Comparison of ENCODE assay signal across 22 cellular contexts in the genomic region with DNA sequence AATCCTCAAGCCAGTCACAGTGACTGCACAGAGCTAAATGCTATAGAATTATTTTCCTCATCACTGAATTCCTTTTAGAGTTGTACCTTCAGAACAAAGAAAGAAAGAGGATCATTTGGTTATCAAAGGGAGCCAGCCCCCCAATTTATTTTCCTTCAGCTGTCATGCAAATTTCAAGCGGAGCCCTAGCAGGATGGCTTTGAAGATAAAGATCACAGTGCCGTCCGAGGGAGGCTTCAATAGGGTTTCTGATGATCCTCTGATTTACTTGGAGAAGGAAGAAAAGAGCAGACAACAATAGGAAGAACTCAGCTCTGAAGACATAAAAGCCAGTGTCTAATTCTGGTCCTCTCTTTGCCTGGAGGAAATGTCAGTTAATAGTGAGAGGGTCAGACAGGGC.
DNase-seq lines count a peak whose midpoint lies in the region; FAIRE-seq and TF ChIP-seq lines count a peak whose summit lies in the region.
"Had no signal": no experiment of that assay in that cellular context is flagged by ENCODE, and none has a peak within 500 bp of the region (broad histone marks: within the 10 kb centered on the region; RNA-seq: fewer than 3 reads in every experiment).

No MANE protein-coding gene starts in this region.

- no TSS peak for BruUV-seq in OCI-LY7 (replicated peaks; lab: Mats Ljungman, UMichigan)

- no peak overlapping the region for H4K5ac ChIP-seq in H1 (ENCODE audit: insufficient read length, low read depth, low read length)

- peak overlapping the region; percentile 12 to 15; a peak in 2 of 4 replicates for H3K4me2 ChIP-seq in H1 (ENCODE audit: insufficient read depth in 1 of 2, low read depth in 2 of 2, low read length in 2 of 2)
- no peak overlapping the region for H3K4me2 ChIP-seq in OCI-LY7 (ENCODE audit: low read length)
- no peak overlapping the region for H3K4me2 ChIP-seq in osteoblast (ENCODE audit: insufficient read depth, low read length)
- H3K4me2 ChIP-seq: SK-N-SH had no signal

- no peak overlapping the region for H3K4ac ChIP-seq in H1 (replicated peaks; ENCODE audit: insufficient read length, low read depth, low read length)

- no peaks in the 10 kb centered on the region for H3K23me2 ChIP-seq in H1 (ENCODE audit: low read depth, low read length)

- no peak overlapping the region for H3K56ac ChIP-seq in H1 (replicated peaks; ENCODE audit: insufficient read length, low read depth, low read length)

- no peaks in the 10 kb centered on the region for H3K79me2 ChIP-seq in H1 (ENCODE audit: control insufficient read depth in 1 of 2, insufficient read depth in 2 of 2, low read length in 2 of 2)
- H3K79me2 ChIP-seq in OCI-LY7 (ENCODE audit: insufficient read depth, low read depth, low read length): no peaks in the 10 kb centered on the region
- no peaks in the 10 kb centered on the region for H3K79me2 ChIP-seq in osteoblast (ENCODE audit: insufficient read depth, low read length)

- H3K27me3 Mint-ChIP-seq in mesothelial cell of epicardium (ENCODE audit: low read depth): no peaks in the 10 kb centered on the region

- peaks cover 24% of the 10 kb centered on the region for H3K4me1 Mint-ChIP-seq in mesothelial cell of epicardium
- H3K4me1 Mint-ChIP-seq: CD14-positive monocyte had no signal

- H3K14ac ChIP-seq in H1 (ENCODE audit: insufficient read length): no peak overlapping the region

- no peak overlapping the region for H3K18ac ChIP-seq in H1 (ENCODE audit: extremely low read depth, low read length)

- H4K91ac ChIP-seq in H1 (replicated peaks; ENCODE audit: insufficient read length, low read length): no peak overlapping the region

- no peaks in the 10 kb centered on the region for H3K36me3 Mint-ChIP-seq in mesothelial cell of epicardium
- H3K36me3 Mint-ChIP-seq: CD14-positive monocyte had no signal

- no peaks in the 10 kb centered on the region for H3K9me2 ChIP-seq in OCI-LY7 (ENCODE audit: insufficient read depth, low read length)
- H3K9me2 ChIP-seq: SK-N-SH had no signal

- H2BK5ac ChIP-seq in H1 (ENCODE audit: low read depth, low read length): no peak overlapping the region

- TF ChIP-seq EP300 in H1 (IDR thresholded peaks at IDR 0.05; ENCODE audit: borderline replicate concordance in 1 of 2, low read depth in 2 of 2, low read length in 2 of 2): no peak

- POLR2A ChIA-PET in H1 (lab: Charles Lee; ENCODE audit: partially characterized antibody) (no interaction called here), OCI-LY7 (lab: Charles Lee) (interaction anchor here (1.2 kb wide), 1 partner anchor 10 kb away, joined by 3 read pairs; no protein-coding TSS in a partner anchor)

- H3K4me3 ChIP-seq in H1 (ENCODE audit: extremely low read depth in 1 of 4, insufficient read depth in 2 of 4, low read depth in 3 of 4, low read length in 4 of 4) (no peak overlapping the region), OCI-LY7 (ENCODE audit: low read depth, low read length, poor library complexity, severe bottlenecking) (no peak overlapping the region), osteoblast (ENCODE audit: insufficient read depth, low read length) (no peak overlapping the region), breast epithelium (no peak overlapping the region)
- H3K4me3 ChIP-seq: K562 had no signal

- no peak overlapping the region for H2AK5ac ChIP-seq in H1 (ENCODE audit: low read depth, low read length)

- no peak overlapping the region for H2BK12ac ChIP-seq in H1 (ENCODE audit: low read depth, low read length)

- DNase-seq in ELF-1 (ENCODE audit: low read depth, low spot score) (peak; percentile 80), NCI-H526 (lab: John Stamatoyannopoulos, UW) (peak; percentile 92), H1 (ENCODE audit: low read depth in 1 of 2, low spot score in 2 of 2) (no peak), mesothelial cell of epicardium (ENCODE audit: low spot score in 2 of 2, unreplicated experiment in 2 of 2) (no peak), OCI-LY7 (ENCODE audit: low spot score) (no peak), kidney tubule cell (ENCODE audit: low spot score) (no peak), osteoblast (ENCODE audit: insufficient read length, low spot score, missing footprints) (no peak), breast epithelium (ENCODE audit: low spot score in 2 of 2) (no peak)
- DNase-seq: 8988T, DMS79 treated with DMSO at 0.1 percent for 48 hours, HCEC 1CT, NCI-H1092 treated with DMSO at 0.1 percent for 48 hours, NCI-H1694, NCI-H2081 treated with DMSO at 0.1 percent for 48 hours, NCI-H510A, NCI-H82, PC-3, RPMI8226, SHP77 treated with DMSO at 0.1 percent for 48 hours, SK-N-SH had no signal

- H3K27ac ChIP-seq in H1 (ENCODE audit: low read depth, low read length) (no peak overlapping the region), OCI-LY7 (ENCODE audit: low read depth, low read length, poor library complexity, severe bottlenecking) (no peak overlapping the region), osteoblast (ENCODE audit: low read depth, low read length) (no peak overlapping the region), breast epithelium (no peak overlapping the region)

- CTCF ChIA-PET in H1 (lab: Charles Lee; ENCODE audit: partially characterized antibody): interaction anchor here (1.3 kb wide), 1 partner anchor 19 kb away, joined by 5 read pairs; no protein-coding TSS in a partner anchor
- CTCF ChIA-PET in OCI-LY7 (lab: Charles Lee; ENCODE audit: unreplicated experiment): no interaction called here

- 6% methylated on average over 3 of the region's 3 CpGs; no CpG with 5 or more reads in 1 of the 2 experiments for WGBS in H1 (ENCODE audit: extremely low coverage in 1 of 2, insufficient coverage in 1 of 2, insufficient read length in 1 of 2, insufficient replicate concordance in 2 of 2, low coverage in 1 of 2, low lambda C conversion rate in 2 of 2, missing lambda C conversion rate in 1 of 2), 2 experiments

- intact Hi-C loops in OCI-LY7 (cut with micrococcal nuclease; ENCODE audit: unreplicated experiment) (loop anchor here (5.0 kb wide), 1 partner anchor 590 kb away; no protein-coding TSS in a partner anchor), breast epithelium (cut with DNase I; ENCODE audit: low total_unique reads) (no loop called here)

- H2BK120ac ChIP-seq in H1 (replicated peaks; ENCODE audit: low read depth, low read length): no peak overlapping the region

- H2BK20ac ChIP-seq in H1 (ENCODE audit: low read length): no peak overlapping the region

- H3K79me1 ChIP-seq in H1 (ENCODE audit: low read depth, low read length): no peaks in the 10 kb centered on the region

- H3K23ac ChIP-seq in H1 (ENCODE audit: insufficient read length): no peak overlapping the region

- H3K36me3 ChIP-seq in H1 (ENCODE audit: control insufficient read depth in 2 of 4, insufficient read depth in 4 of 4, low read length in 3 of 4) (no peaks in the 10 kb centered on the region), OCI-LY7 (ENCODE audit: insufficient read depth, low read length) (no peaks in the 10 kb centered on the region), osteoblast (ENCODE audit: insufficient read depth, low read length) (no peaks in the 10 kb centered on the region), breast epithelium (no peaks in the 10 kb centered on the region)

- H2BK15ac ChIP-seq in H1 (ENCODE audit: low read length): no peak overlapping the region

- H4K8ac ChIP-seq in H1 (ENCODE audit: extremely low read depth, insufficient read depth, low read length): no peak overlapping the region

- FAIRE-seq in H1 (lab: Jason Lieb, UNC): no peak
- FAIRE-seq: K562 had no signal

- peaks cover 2 to 11% (median 4%) of the 10 kb centered on the region in 4 experiments; a peak in 5 of 7 replicates for H3K27me3 ChIP-seq in H1 (replicated peaks in 1 of 4; ENCODE audit: control insufficient read depth in 3 of 4, extremely low read depth in 1 of 4, insufficient read depth in 3 of 4, low read length in 3 of 4)
- no peaks in the 10 kb centered on the region for H3K27me3 ChIP-seq in osteoblast (ENCODE audit: insufficient read depth, low read length)
- H3K27me3 ChIP-seq in breast epithelium: no peaks in the 10 kb centered on the region

- no peak overlapping the region for H3K9ac ChIP-seq in H1 (replicated peaks in 1 of 4; ENCODE audit: extremely low read depth in 1 of 4, low read depth in 3 of 4, low read length in 3 of 4)
- H3K9ac ChIP-seq: SK-N-SH had no signal

- TF ChIP-seq CTCF in H1 (IDR thresholded peaks at IDR 0.05; ENCODE audit: control extremely low read depth in 1 of 3, insufficient read depth in 1 of 3, low read depth in 1 of 3, low read length in 3 of 3) (no peak), mesothelial cell of epicardium (IDR thresholded peaks at IDR 0.05; ENCODE audit: unreplicated experiment) (no peak), OCI-LY7 (conservative IDR thresholded peaks at IDR 0.05; ENCODE audit: low read length) (no peak), osteoblast (IDR thresholded peaks at IDR 0.05; ENCODE audit: extremely low read depth, low read depth, low read length) (no peak), breast epithelium (IDR thresholded peaks at IDR 0.05) (no peak)

- no peaks in the 10 kb centered on the region for H4K20me1 ChIP-seq in H1 (replicated peaks in 1 of 2; ENCODE audit: control insufficient read depth in 1 of 2, insufficient read depth in 2 of 2, low read length in 2 of 2)
- no peaks in the 10 kb centered on the region for H4K20me1 ChIP-seq in OCI-LY7 (ENCODE audit: insufficient read depth, low read length)
- H4K20me1 ChIP-seq in osteoblast (ENCODE audit: insufficient read depth, low read length): no peaks in the 10 kb centered on the region

- no peak for TF ChIP-seq RAD21 in H1 (IDR thresholded peaks at IDR 0.05 in 1 of 2, conservative IDR thresholded peaks at IDR 0.05 in 1 of 2; ENCODE audit: low read depth in 2 of 2, low read length in 2 of 2)

- H3K4me1 ChIP-seq in H1 (replicated peaks in 1 of 4; ENCODE audit: control insufficient read depth in 3 of 4, insufficient read depth in 4 of 4, low read length in 3 of 4): peaks cover 0 to 4% (median 3%) of the 10 kb centered on the region in 4 experiments; a peak in 3 of 7 replicates
- no peaks in the 10 kb centered on the region for H3K4me1 ChIP-seq in OCI-LY7 (ENCODE audit: insufficient read depth, low read length, poor library complexity, severe bottlenecking)
- no peaks in the 10 kb centered on the region for H3K4me1 ChIP-seq in osteoblast (ENCODE audit: insufficient read depth, low read length)
- no peaks in the 10 kb centered on the region for H3K4me1 ChIP-seq in breast epithelium

- H3K27ac Mint-ChIP-seq in mesothelial cell of epicardium: peak overlapping the region; percentile 45
- H3K27ac Mint-ChIP-seq: CD14-positive monocyte had no signal

- H2AFZ ChIP-seq in H1 (ENCODE audit: low read length) (no peak overlapping the region), OCI-LY7 (ENCODE audit: low read length) (no peak overlapping the region), osteoblast (ENCODE audit: low read length) (no peak overlapping the region)

- no peaks in the 10 kb centered on the region for H3K9me3 ChIP-seq in H1 (ENCODE audit: insufficient read depth in 2 of 2, low read depth in 1 of 2, low read length in 1 of 2)
- H3K9me3 ChIP-seq in OCI-LY7 (ENCODE audit: low read length): no peaks in the 10 kb centered on the region
- no peaks in the 10 kb centered on the region for H3K9me3 ChIP-seq in osteoblast (ENCODE audit: low read depth, low read length)
- no peaks in the 10 kb centered on the region for H3K9me3 ChIP-seq in breast epithelium
- H3K9me3 ChIP-seq: SK-N-SH had no signal

- H3K4me3 Mint-ChIP-seq in mesothelial cell of epicardium: no peak overlapping the region
- H3K4me3 Mint-ChIP-seq: CD14-positive monocyte had no signal

- peaks cover 4% of the 10 kb centered on the region for H3K9me3 Mint-ChIP-seq in mesothelial cell of epicardium
- H3K9me3 Mint-ChIP-seq: CD14-positive monocyte had no signal

- no peak for TF ChIP-seq POLR2A in H1 (IDR thresholded peaks at IDR 0.05; ENCODE audit: control extremely low read depth in 1 of 2, low read depth in 2 of 2, low read length in 2 of 2)
- TF ChIP-seq POLR2A in breast epithelium (IDR thresholded peaks at IDR 0.05): no peak

Comparison
In these comparisons a context has a peak if more than half of its experiments do, and no peak if none do; other contexts are left out.
1. DNase-seq: peak in ELF-1 (single experiment) and NCI-H526 (2 of 2); none in H1 (0 of 2), mesothelial cell of epicardium (0 of 2), OCI-LY7 (single experiment), kidney tubule cell (single experiment), osteoblast (single experiment) and breast epithelium (0 of 2).
2. H3K4me2 ChIP-seq: peak in H1 (2 of 2); none in OCI-LY7 (single experiment) and osteoblast (single experiment).